Comparison of ENCODE assay signal across 9 cellular contexts in genomic region chr1:111733183-111733995, GRCh38. TPM values are rescaled to one million over a fixed set of nuclear protein-coding genes. Genes with fewer than 3 reads are reported as not detected.
A peak's percentile ranks its signal among the peaks of the same experiment; 100 is the strongest.
DNase-seq lines count a peak whose midpoint lies in the region; ATAC-seq lines count a peak whose summit lies in the region.
"Had no signal": no experiment of that assay in that cellular context is flagged by ENCODE, and none has a peak within 500 bp of the region (broad histone marks: within the 10 kb centered on the region; RNA-seq: fewer than 3 reads in every experiment).

No MANE protein-coding gene starts in this region.

- peaks cover 0 to 4% of the 10 kb centered on the region in 2 donors for H3K27me3 ChIP-seq in duodenal mucosa (ENCODE audit: control insufficient read depth in 1 of 2, insufficient read depth in 2 of 2, low read length in 2 of 2)
- peaks cover 8% of the 10 kb centered on the region for H3K27me3 ChIP-seq in mucosa of stomach (ENCODE audit: control insufficient read depth, insufficient read depth, low read length)

- DNase-seq in AG20443 (ENCODE audit: low spot score) (peak; percentile 81), NCI-H2171 (lab: John Stamatoyannopoulos, UW) (peak; percentile 55)
- no peak for DNase-seq in activated T-helper 1 cell treated with anti-CD3 and anti-CD28 coated beads, Interleukin-12 subunit alpha, Interleukin-12 subunit beta, Interleukin-2, Interleukin-4 antibody, amounts not matched to agents 30 ng/mL and 10 ng/mL and 1 ng/mL, durations not matched to agents 14 hours and 24 hours and 36 hours (ENCODE audit: low spot score)

- no peak overlapping the region for H3K9ac ChIP-seq in duodenal mucosa (ENCODE audit: low read depth in 1 of 2, low read length in 2 of 2)
- peak overlapping the region; percentile 20 for H3K9ac ChIP-seq in mucosa of stomach (ENCODE audit: low read length)

- H3K4me3 ChIP-seq in duodenal mucosa (ENCODE audit: low read depth in 1 of 2, low read length in 2 of 2) (no peak overlapping the region), mucosa of stomach (ENCODE audit: low read length) (no peak overlapping the region)

- no peak for ATAC-seq in HG03457 (IDR thresholded peaks at IDR 0.05; ENCODE audit: unreplicated experiment)
- ATAC-seq in GM18502 (IDR thresholded peaks at IDR 0.05; ENCODE audit: poor library complexity, unreplicated experiment): no peak
- no peak for ATAC-seq in GM18867 (IDR thresholded peaks at IDR 0.05; ENCODE audit: unreplicated experiment)
- ATAC-seq: T-cell had no signal

- H3K4me3 Mint-ChIP-seq in activated T-helper 1 cell treated with anti-CD3 and anti-CD28 coated beads, Interleukin-12 subunit alpha, Interleukin-12 subunit beta, Interleukin-2, Interleukin-4 antibody, amounts not matched to agents 30 ng/mL and 10 ng/mL and 1 ng/mL, durations not matched to agents 14 hours and 24 hours and 36 hours: no peak overlapping the region
- H3K4me3 Mint-ChIP-seq: T-cell had no signal

- no peaks in the 10 kb centered on the region for H3K36me3 ChIP-seq in duodenal mucosa (ENCODE audit: control insufficient read depth in 1 of 2, insufficient read depth in 2 of 2, low read length in 2 of 2)
- no peaks in the 10 kb centered on the region for H3K36me3 ChIP-seq in mucosa of stomach (ENCODE audit: control insufficient read depth, insufficient read depth, low read length)

- H3K27ac ChIP-seq in duodenal mucosa (ENCODE audit: low read depth, low read length): peak overlapping the region; percentile 54

- H3K27ac Mint-ChIP-seq in activated T-helper 1 cell treated with anti-CD3 and anti-CD28 coated beads, Interleukin-12 subunit alpha, Interleukin-12 subunit beta, Interleukin-2, Interleukin-4 antibody, amounts not matched to agents 30 ng/mL and 10 ng/mL and 1 ng/mL, durations not matched to agents 14 hours and 24 hours and 36 hours: no peak overlapping the region
- H3K27ac Mint-ChIP-seq: T-cell had no signal

- peaks cover 36 to 45% of the 10 kb centered on the region in 2 donors for H3K4me1 ChIP-seq in duodenal mucosa (ENCODE audit: control insufficient read depth in 1 of 2, insufficient read depth in 2 of 2, low read length in 2 of 2)
- H3K4me1 ChIP-seq in mucosa of stomach (ENCODE audit: control insufficient read depth, insufficient read depth, low read length): peaks cover 29% of the 10 kb centered on the region

- H3K36me3 Mint-ChIP-seq in activated T-helper 1 cell treated with anti-CD3 and anti-CD28 coated beads, Interleukin-12 subunit alpha, Interleukin-12 subunit beta, Interleukin-2, Interleukin-4 antibody, amounts not matched to agents 30 ng/mL and 10 ng/mL and 1 ng/mL, durations not matched to agents 14 hours and 24 hours and 36 hours (ENCODE audit: low read depth): no peaks in the 10 kb centered on the region
- H3K36me3 Mint-ChIP-seq: T-cell had no signal

- no peaks in the 10 kb centered on the region for H3K9me3 ChIP-seq in duodenal mucosa (ENCODE audit: control insufficient read depth in 1 of 2, low read length in 2 of 2)
- H3K9me3 ChIP-seq in mucosa of stomach (ENCODE audit: control insufficient read depth, low read length): no peaks in the 10 kb centered on the region

- intact Hi-C loops in activated T-helper 1 cell treated with anti-CD3 and anti-CD28 coated beads, Interleukin-12 subunit alpha, Interleukin-12 subunit beta, Interleukin-2, Interleukin-4 antibody, amounts not matched to agents 30 ng/mL and 10 ng/mL and 1 ng/mL, durations not matched to agents 14 hours and 24 hours and 36 hours (cut with micrococcal nuclease): no loop called here

- H3K4me1 Mint-ChIP-seq in activated T-helper 1 cell treated with anti-CD3 and anti-CD28 coated beads, Interleukin-12 subunit alpha, Interleukin-12 subunit beta, Interleukin-2, Interleukin-4 antibody, amounts not matched to agents 30 ng/mL and 10 ng/mL and 1 ng/mL, durations not matched to agents 14 hours and 24 hours and 36 hours (ENCODE audit: low read depth): peaks cover 11% of the 10 kb centered on the region

- H3K9me3 Mint-ChIP-seq in activated T-helper 1 cell treated with anti-CD3 and anti-CD28 coated beads, Interleukin-12 subunit alpha, Interleukin-12 subunit beta, Interleukin-2, Interleukin-4 antibody, amounts not matched to agents 30 ng/mL and 10 ng/mL and 1 ng/mL, durations not matched to agents 14 hours and 24 hours and 36 hours: no peaks in the 10 kb centered on the region
- H3K9me3 Mint-ChIP-seq: T-cell had no signal

- peaks cover 11% of the 10 kb centered on the region for H3K27me3 Mint-ChIP-seq in activated T-helper 1 cell treated with anti-CD3 and anti-CD28 coated beads, Interleukin-12 subunit alpha, Interleukin-12 subunit beta, Interleukin-2, Interleukin-4 antibody, amounts not matched to agents 30 ng/mL and 10 ng/mL and 1 ng/mL, durations not matched to agents 14 hours and 24 hours and 36 hours (ENCODE audit: insufficient read depth)

RNA-seq across cellular contexts. Expression of gene INKA2, which starts 5.8 kb away (rescaled TPM):
- total RNA-seq in activated T-helper 1 cell treated with anti-CD3 and anti-CD28 coated beads, Interleukin-12 subunit alpha, Interleukin-12 subunit beta, Interleukin-2, Interleukin-4 antibody, amounts not matched to agents 30 ng/mL and 10 ng/mL and 1 ng/mL, durations not matched to agents 14 hours and 24 hours and 36 hours: 1.3 and 1.7 TPM in 2 replicates

RNA-seq across cellular contexts. Expression of gene DDX20, which starts 22.3 kb away (rescaled TPM):
- 21.5 and 25.2 TPM in 2 replicates for total RNA-seq in activated T-helper 1 cell treated with anti-CD3 and anti-CD28 coated beads, Interleukin-12 subunit alpha, Interleukin-12 subunit beta, Interleukin-2, Interleukin-4 antibody, amounts not matched to agents 30 ng/mL and 10 ng/mL and 1 ng/mL, durations not matched to agents 14 hours and 24 hours and 36 hours
